Comparison of ENCODE assay signal across 11 cellular contexts in the genomic region with DNA sequence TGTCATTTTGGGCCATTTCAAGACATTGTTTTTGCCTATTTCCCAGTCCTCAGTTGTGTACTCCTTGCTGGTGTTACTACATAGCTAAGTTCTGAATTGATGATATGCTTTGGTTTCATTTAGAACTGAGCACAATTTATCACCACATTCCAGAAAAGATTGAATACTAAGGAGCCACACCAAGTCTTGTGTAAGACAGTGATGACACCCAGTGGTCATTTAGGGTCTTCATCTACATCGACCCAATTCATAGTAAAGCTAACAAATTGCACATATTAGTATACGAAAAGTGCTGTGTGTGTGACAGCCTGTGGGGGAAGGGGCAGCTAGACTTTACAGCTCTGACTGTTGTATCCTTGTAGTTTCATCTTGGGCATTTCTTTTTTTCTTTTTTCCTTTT. TPM values are rescaled to one million over a fixed set of nuclear protein-coding genes. Genes with fewer than 3 reads are reported as not detected.
A peak's percentile ranks its signal among the peaks of the same experiment; 100 is the strongest.
DNase-seq lines count a peak whose midpoint lies in the region; ATAC-seq and TF ChIP-seq lines count a peak whose summit lies in the region.
"Had no signal": no experiment of that assay in that cellular context is flagged by ENCODE, and none has a peak within 500 bp of the region (broad histone marks: within the 10 kb centered on the region; RNA-seq: fewer than 3 reads in every experiment).

No MANE protein-coding gene starts in this region.

- peak; percentile 14 for TF ChIP-seq CTCF in GM13976 (IDR thresholded peaks at IDR 0.05; ENCODE audit: borderline replicate concordance, control extremely low read depth, extremely low read depth, insufficient read depth, missing control alignments)
- peak; percentile 57 for TF ChIP-seq CTCF in left ventricle myocardium inferior (IDR thresholded peaks at IDR 0.05; ENCODE audit: borderline replicate concordance)
- TF ChIP-seq CTCF in activated CD8-positive, alpha-beta T cell treated with anti-CD3 and anti-CD28 coated beads for 36 hours (IDR thresholded peaks at IDR 0.05), result no peak

- POLR2A ChIA-PET in activated CD8-positive, alpha-beta T cell treated with anti-CD3 and anti-CD28 coated beads for 36 hours (lab: Charles Lee), result interaction anchor here (0.5 to 0.6 kb wide), 2 partner anchors 94 to 413 kb away, joined by 3 read pairs; no protein-coding TSS in a partner anchor

- H3K27ac ChIP-seq in left ventricle myocardium inferior (replicated peaks), result no peak overlapping the region

- H3K9me3 ChIP-seq in left ventricle myocardium inferior (replicated peaks), result no peaks in the 10 kb centered on the region

- no peak overlapping the region for H3K27ac Mint-ChIP-seq in activated CD8-positive, alpha-beta T cell treated with anti-CD3 and anti-CD28 coated beads for 36 hours
- H3K27ac Mint-ChIP-seq: natural killer cell had no signal

- no peak overlapping the region for H3K4me3 ChIP-seq in left ventricle myocardium inferior

- no peaks in the 10 kb centered on the region for H3K4me1 Mint-ChIP-seq in activated CD8-positive, alpha-beta T cell treated with anti-CD3 and anti-CD28 coated beads for 36 hours (ENCODE audit: low read depth)

- H3K36me3 ChIP-seq in left ventricle myocardium inferior, result no peaks in the 10 kb centered on the region

- DNase-seq in ACHN (peak; percentile 57), GM13976 (ENCODE audit: low spot score) (peak; percentile 27), RPMI7951 (ENCODE audit: low read depth) (peak; percentile 69), left ventricle myocardium inferior (no peak)
- no peak for DNase-seq in activated naive CD4-positive, alpha-beta T cell treated with Interleukin-2 at 50 U/mL for 16 hours
- DNase-seq in activated CD8-positive, alpha-beta T cell treated with anti-CD3 and anti-CD28 coated beads for 36 hours, result no peak
- DNase-seq: natural killer cell, NCI-H1092 had no signal

- CTCF ChIA-PET in activated CD8-positive, alpha-beta T cell treated with anti-CD3 and anti-CD28 coated beads for 36 hours (lab: Charles Lee), result interaction anchor here (0.7 to 2.5 kb wide), 17 partner anchors 9 to 540 kb away, joined by 3 to 23 read pairs (median 4); a partner anchor contains a TSS

- H3K4me1 ChIP-seq in left ventricle myocardium inferior, result peaks cover under 1% of the 10 kb centered on the region

- H3K27me3 Mint-ChIP-seq in activated CD8-positive, alpha-beta T cell treated with anti-CD3 and anti-CD28 coated beads for 36 hours, result peaks cover 27% of the 10 kb centered on the region

- H3K27me3 ChIP-seq in left ventricle myocardium inferior (ENCODE audit: low read depth), result peaks cover 91% of the 10 kb centered on the region

- intact Hi-C loops in left ventricle myocardium inferior (cut with micrococcal nuclease), result no loop called here
- intact Hi-C loops in activated CD8-positive, alpha-beta T cell treated with anti-CD3 and anti-CD28 coated beads for 36 hours (cut with micrococcal nuclease), result no loop called here

- H3K9me3 Mint-ChIP-seq in activated CD8-positive, alpha-beta T cell treated with anti-CD3 and anti-CD28 coated beads for 36 hours, result no peaks in the 10 kb centered on the region
- H3K9me3 Mint-ChIP-seq: natural killer cell had no signal

- no peak overlapping the region for H3K4me3 Mint-ChIP-seq in activated CD8-positive, alpha-beta T cell treated with anti-CD3 and anti-CD28 coated beads for 36 hours
- H3K4me3 Mint-ChIP-seq: natural killer cell had no signal

- no peaks in the 10 kb centered on the region for H3K36me3 Mint-ChIP-seq in activated CD8-positive, alpha-beta T cell treated with anti-CD3 and anti-CD28 coated beads for 36 hours (ENCODE audit: low read depth)
- H3K36me3 Mint-ChIP-seq: natural killer cell had no signal

- in situ Hi-C loops in ACHN (cut with HindIII; ENCODE audit: low pct_ligation_motif_present, low pct_unique_long_range_greater_than_20kb, low sequenced_read_pairs), result loop anchor here (25.0 kb wide), 1 partner anchor 401 kb away; no protein-coding TSS in a partner anchor
- in situ Hi-C loops in GM13976 (cut with MboI; ENCODE audit: low sequenced_read_pairs, unreplicated experiment), result loop anchor here (10.0 to 25.0 kb wide), 2 partner anchors 529 to 1176 kb away; a partner anchor contains a TSS

- ATAC-seq in HG03571 (IDR thresholded peaks at IDR 0.05; ENCODE audit: unreplicated experiment), result no peak
- ATAC-seq in HG02884 (IDR thresholded peaks at IDR 0.05; ENCODE audit: unreplicated experiment), result no peak
- ATAC-seq in activated CD8-positive, alpha-beta T cell treated with anti-CD3 and anti-CD28 coated beads for 36 hours, result no peak

RNA-seq across cellular contexts. Expression of a gene that starts 10.9 kb away (rescaled TPM):
- 0.72 and 1.3 TPM in 2 replicates for total RNA-seq in RPMI7951 (2014; rRNA removed; shearing (Covaris generic))
- not detected for total RNA-seq in left ventricle myocardium inferior
- not detected for total RNA-seq in activated CD8-positive, alpha-beta T cell treated with anti-CD3 and anti-CD28 coated beads for 36 hours
- total RNA-seq: urinary bladder had no signal

RNA-seq across cellular contexts. Expression of a gene that starts 28.3 kb away (rescaled TPM):
- 7.8 and 8.8 TPM in 2 replicates for total RNA-seq in RPMI7951 (2014; rRNA removed; shearing (Covaris generic))
- not detected for total RNA-seq in left ventricle myocardium inferior
- total RNA-seq in activated CD8-positive, alpha-beta T cell treated with anti-CD3 and anti-CD28 coated beads for 36 hours, result not detected
- total RNA-seq: natural killer cell had no signal

Comparison
In these comparisons a context has a peak if more than half of its experiments do, and no peak if none do; other contexts are left out.
1. DNase-seq: peak in ACHN (single experiment), GM13976 (single experiment) and RPMI7951 (single experiment); none in left ventricle myocardium inferior (single experiment), activated naive CD4-positive, alpha-beta T cell treated with Interleukin-2 at 50 U/mL for 16 hours (single experiment) and activated CD8-positive, alpha-beta T cell treated with anti-CD3 and anti-CD28 coated beads for 36 hours (single experiment).